ENCODE assay signal across 26 cellular contexts in genomic region chr2:119617455-119617854, GRCh38.
"Had no signal": no experiment of that assay in that cellular context is flagged by ENCODE, and none has a peak within 500 bp of the region (broad histone marks: within the 10 kb centered on the region; RNA-seq: fewer than 3 reads in every experiment).

No MANE protein-coding gene starts in this region.

- DNase-seq: nephron progenitor cell; nucleus accumbens; pancreas; retina; right lobe of liver; sigmoid colon; small intestine; stimulated activated CD4-positive, alpha-beta T cell treated with anti-CD3 and anti-CD28 coated beads, Interleukin-15, amount 100 ng/mL, for 24 hours; stimulated activated CD4-positive, alpha-beta T cell treated with anti-CD3 and anti-CD28 coated beads, Interleukin-2, amount 100 ng/mL, for 24 hours; stimulated activated CD4-positive, alpha-beta T cell treated with anti-CD3 and anti-CD28 coated beads, Interleukin-2, amount 100 ng/mL, for 48 hours; stimulated activated CD4-positive, alpha-beta T cell treated with anti-CD3 and anti-CD28 coated beads, Interleukin-4, amount 100 ng/mL, for 24 hours; stimulated activated naive B cell treated with anti-CD40 and anti-IgM and Interleukin-4, amounts not matched to agents 10 μg/mL and 1 μg/mL and 100 μg/mL, for 72 hours; stimulated activated naive CD4-positive, alpha-beta T cell treated with Interleukin-2 at 50 U/mL for 16 hours; stomach; thyroid gland; trophoblast cell; upper lobe of left lung had no signal

- H3K27me3 ChIP-seq: neutrophil, pancreas, right atrium auricular region, right lobe of liver, sigmoid colon, stomach, thyroid gland, tibial nerve, upper lobe of left lung, vagina had no signal

- H3K9me3 ChIP-seq: pancreas, prostate gland, thyroid gland had no signal

- FAIRE-seq: pancreas, small intestine, urothelium cell line had no signal

- H3K36me3 ChIP-seq: neutrophil, pancreas, prostate gland, right atrium auricular region, right lobe of liver, sigmoid colon, stomach, thoracic aorta, thyroid gland, tibial nerve, upper lobe of left lung, vagina had no signal

- H3K27ac ChIP-seq: neutrophil, pancreas, prostate gland, right atrium auricular region, right lobe of liver, sigmoid colon, stomach, thoracic aorta, thyroid gland, tibial nerve, upper lobe of left lung, vagina had no signal

- H3K4me1 ChIP-seq: pancreas, prostate gland, right atrium auricular region, right lobe of liver, sigmoid colon, stomach, tibial nerve, upper lobe of left lung, vagina had no signal

- H3K4me3 ChIP-seq: pancreas, prostate gland, right atrium auricular region, right lobe of liver, sigmoid colon, stomach, thoracic aorta, thyroid gland, tibial nerve, upper lobe of left lung, vagina had no signal

- ATAC-seq: natural killer cell treated with Interleukin-12 subunit alpha and Interleukin-12 subunit beta and Interleukin-15 and Interleukin-18, amount 100 ng/mL, for 72 hours; pancreas; right lobe of liver; stimulated activated effector memory CD8-positive, alpha-beta T cell treated with anti-CD3 and anti-CD28 coated beads, Interleukin-12 subunit alpha, Interleukin-12 subunit beta, amount 100 ng/mL, for 72 hours; stimulated activated naive B cell treated with anti-CD40 and anti-IgM and Interleukin-4, amounts not matched to agents 10 μg/mL and 1 μg/mL and 100 μg/mL, for 72 hours had no signal
